In genomic region chr11:10628506-10629236, GRCh38 we compare ENCODE assay signal across 16 cellular contexts.
DNase-seq lines count a peak whose midpoint lies in the region; ATAC-seq and TF ChIP-seq lines count a peak whose summit lies in the region.
"Had no signal": no experiment of that assay in that cellular context is flagged by ENCODE, and none has a peak within 500 bp of the region (broad histone marks: within the 10 kb centered on the region; RNA-seq: fewer than 3 reads in every experiment).

No MANE protein-coding gene starts in this region.

- no peaks in the 10 kb centered on the region for H3K9me3 Mint-ChIP-seq in activated CD4-positive, alpha-beta T cell treated with anti-CD3 and anti-CD28 coated beads, Interleukin-2, amount 10 ng/mL, durations not matched to agents 24 days and 14 days

- no peak overlapping the region for H3K4me2 ChIP-seq in HCT116 (ENCODE audit: low read length)

- H3K27me3 ChIP-seq in HCT116 (ENCODE audit: insufficient read depth, low read length) (no peaks in the 10 kb centered on the region), spleen (replicated peaks in 1 of 7) (no peaks in the 10 kb centered on the region), tibial nerve (no peaks in the 10 kb centered on the region)

- no peaks in the 10 kb centered on the region for H3K9me3 ChIP-seq in HCT116 (ENCODE audit: control insufficient read depth in 1 of 2, insufficient read depth in 1 of 2, low read depth in 1 of 2, low read length in 2 of 2)
- H3K9me3 ChIP-seq in spleen, result no peaks in the 10 kb centered on the region
- H3K9me3 ChIP-seq in tibial nerve, result no peaks in the 10 kb centered on the region
- H3K9me3 ChIP-seq: left ventricle myocardium inferior had no signal

- no peak for ATAC-seq in HCT116

- no peak for TF ChIP-seq RAD21 in HCT116 (IDR thresholded peaks at IDR 0.05; ENCODE audit: low read depth)

- POLR2A ChIA-PET in HCT116 (lab: Charles Lee), result no interaction called here

- no peaks in the 10 kb centered on the region for H4K20me1 ChIP-seq in HCT116 (ENCODE audit: insufficient read depth)

- in situ Hi-C loops in G401 (cut with HindIII; ENCODE audit: low sequenced_read_pairs), result no loop called here

- TF ChIP-seq POLR2A in HCT116 (IDR thresholded peaks at IDR 0.05; ENCODE audit: borderline replicate concordance, extremely low read depth, insufficient read depth, insufficient read length) (no peak), spleen (IDR thresholded peaks at IDR 0.05) (no peak), tibial nerve (IDR thresholded peaks at IDR 0.05) (no peak)

- intact Hi-C loops in activated CD4-positive, alpha-beta T cell treated with anti-CD3 and anti-CD28 coated beads, Interleukin-2, amount 10 ng/mL, durations not matched to agents 24 days and 14 days (cut with micrococcal nuclease), result no loop called here
- intact Hi-C loops in HCT116 (cut with micrococcal nuclease), result no loop called here
- intact Hi-C loops in spleen (cut with DNase I; ENCODE audit: low total_unique reads), result no loop called here

- no peak overlapping the region for H3K9ac ChIP-seq in HCT116 (ENCODE audit: low read length)

- 0 out of 4 replicates have a peak, but pooled peaks cover 0 to 3% of the 10 kb centered on the region in 2 experiments for H3K36me3 ChIP-seq in HCT116 (ENCODE audit: control insufficient read depth in 1 of 2, insufficient read depth in 2 of 2, low read length in 2 of 2)
- peaks cover 0 to 4% (median 0%) of the 10 kb centered on the region in 6 donors for H3K36me3 ChIP-seq in spleen
- H3K36me3 ChIP-seq in tibial nerve, result no peaks in the 10 kb centered on the region
- H3K36me3 ChIP-seq: left ventricle myocardium inferior had no signal

- no peak overlapping the region for H2AFZ ChIP-seq in HCT116 (ENCODE audit: low read depth, low read length, poor library complexity, severe bottlenecking)

- H3K27ac ChIP-seq in HCT116 (ENCODE audit: low read depth, low read length) (peak overlapping the region; percentile 41; the same call in 1 of the 2 replicates), spleen (peak overlapping the region in 5 of 8 donors; percentile 6 to 64 (median 14)), tibial nerve (no peak overlapping the region)
- H3K27ac ChIP-seq: left ventricle myocardium inferior had no signal

- H3K27me3 Mint-ChIP-seq in activated CD4-positive, alpha-beta T cell treated with anti-CD3 and anti-CD28 coated beads, Interleukin-2, amount 10 ng/mL, durations not matched to agents 24 days and 14 days, result no peaks in the 10 kb centered on the region

- no peak overlapping the region for H3K4me3 Mint-ChIP-seq in activated CD4-positive, alpha-beta T cell treated with anti-CD3 and anti-CD28 coated beads, Interleukin-2, amount 10 ng/mL, durations not matched to agents 24 days and 14 days

- no peaks in the 10 kb centered on the region for H3K9me2 ChIP-seq in HCT116 (ENCODE audit: insufficient read depth)

- H3K4me1 ChIP-seq in HCT116 (ENCODE audit: control insufficient read depth in 1 of 2, insufficient read depth in 2 of 2, low read length in 2 of 2), result peaks cover 50 to 83% of the 10 kb centered on the region in 2 experiments
- peaks cover 10 to 45% (median 35%) of the 10 kb centered on the region in 6 donors for H3K4me1 ChIP-seq in spleen
- peaks cover 0 to 11% (median 0%) of the 10 kb centered on the region in 4 donors for H3K4me1 ChIP-seq in tibial nerve
- H3K4me1 ChIP-seq: left ventricle myocardium inferior had no signal

- H3K4me3 ChIP-seq in HCT116 (replicated peaks in 1 of 2; ENCODE audit: low read depth in 1 of 2, low read length in 2 of 2), result no peak overlapping the region
- H3K4me3 ChIP-seq in spleen, result no peak overlapping the region
- H3K4me3 ChIP-seq in tibial nerve, result no peak overlapping the region
- H3K4me3 ChIP-seq: left ventricle myocardium inferior had no signal

- H3K27ac Mint-ChIP-seq in activated CD4-positive, alpha-beta T cell treated with anti-CD3 and anti-CD28 coated beads, Interleukin-2, amount 10 ng/mL, durations not matched to agents 24 days and 14 days, result no peak overlapping the region

- RAD21 ChIA-PET in HCT116 (lab: Charles Lee; ENCODE audit: low non-redundant PET in 1 of 2, low total read pairs in 2 of 2, uncharacterized antibody in 2 of 2, unreplicated experiment in 2 of 2), result no interaction called here

- no TSS peak for BruUV-seq in HCT116 (replicated peaks; lab: Mats Ljungman, UMichigan)

- no peaks in the 10 kb centered on the region for H3K79me2 ChIP-seq in HCT116 (ENCODE audit: insufficient read depth, low read length)

- H3K36me3 Mint-ChIP-seq in activated CD4-positive, alpha-beta T cell treated with anti-CD3 and anti-CD28 coated beads, Interleukin-2, amount 10 ng/mL, durations not matched to agents 24 days and 14 days (ENCODE audit: low read depth), result no peaks in the 10 kb centered on the region

- TF ChIP-seq CTCF in HCT116 (IDR thresholded peaks at IDR 0.05 in 2 of 3, conservative IDR thresholded peaks at IDR 0.05 in 1 of 3; ENCODE audit: borderline replicate concordance in 1 of 3, insufficient read depth in 1 of 3, low read depth in 2 of 3, low read length in 2 of 3), result no peak
- TF ChIP-seq CTCF in spleen (IDR thresholded peaks at IDR 0.05 in 8 of 11, conservative IDR thresholded peaks at IDR 0.05 in 3 of 11), result no peak
- TF ChIP-seq CTCF in tibial nerve (IDR thresholded peaks at IDR 0.05), result no peak

- CTCF ChIA-PET in HCT116 (lab: Charles Lee), result no interaction called here

- 60 to 70% (median 65%) methylated on average over 9 to 10 of the region's 10 CpGs for WGBS in spleen, 5 donors
- WGBS in tibial nerve, 2 donors, result 89 to 90% methylated on average over 10 of the region's 10 CpGs

- peak; percentile 73 for DNase-seq in activated CD4-positive, alpha-beta T cell treated with anti-CD3 and anti-CD28 coated beads, Interleukin-2, amount 10 ng/mL, durations not matched to agents 24 days and 14 days
- no peak for DNase-seq in activated CD4-positive, alpha-beta T cell treated with anti-CD3 and anti-CD28 coated beads for 1 hour
- DNase-seq in HCT116 (ENCODE audit: low read depth, low spot score) (no peak), spleen (peak; percentile 92), tibial nerve (ENCODE audit: low spot score in 2 of 2) (no peak), G401 (ENCODE audit: low spot score) (no peak), KG1 (lab: John Stamatoyannopoulos, UW) (no peak)
- peak; percentile 33 for DNase-seq in activated naive CD4-positive, alpha-beta T cell treated with anti-CD3 and anti-CD28 coated beads, Interleukin-2, amount 50 U/mL, for 16 hours
- DNase-seq: amygdala, foreskin melanocyte, GDM1, Kasumi-1, left ventricle myocardium inferior, NCI-H1694, NCI-H345, SIG-M5 had no signal

- H3K4me1 Mint-ChIP-seq in activated CD4-positive, alpha-beta T cell treated with anti-CD3 and anti-CD28 coated beads, Interleukin-2, amount 10 ng/mL, durations not matched to agents 24 days and 14 days, result peaks cover 8% of the 10 kb centered on the region

- no peak for TF ChIP-seq EP300 in tibial nerve (IDR thresholded peaks at IDR 0.05)

TF ChIP-seq in HCT116, 20 proteins besides CTCF, POLR2A, EP300 and RAD21 (continues in another document):
- TF ChIP-seq ZBTB33 (IDR thresholded peaks at IDR 0.05; ENCODE audit: extremely low read depth, insufficient replicate concordance, low read length) (no peak), POLR2AphosphoS5 (IDR thresholded peaks at IDR 0.05; ENCODE audit: low read depth, low read length) (no peak), JUND (IDR thresholded peaks at IDR 0.05) (no peak), REST (IDR thresholded peaks at IDR 0.05; ENCODE audit: low read depth) (no peak), EZH2phosphoT487 (IDR thresholded peaks at IDR 0.05; ENCODE audit: borderline replicate concordance) (no peak), ZNF274 (IDR thresholded peaks at IDR 0.05; ENCODE audit: low read depth, low read length) (no peak), SP1 (IDR thresholded peaks at IDR 0.05; ENCODE audit: low read depth) (no peak), FOSL1 (IDR thresholded peaks at IDR 0.05; ENCODE audit: low read depth) (no peak), ELF1 (IDR thresholded peaks at IDR 0.05; ENCODE audit: borderline replicate concordance, low read depth) (no peak), CEBPB (IDR thresholded peaks at IDR 0.05; ENCODE audit: low read depth) (no peak)

Comparison
In these comparisons a context has a peak if more than half of its experiments do, and no peak if none do; other contexts are left out.
1. DNase-seq: peak in activated CD4-positive, alpha-beta T cell treated with anti-CD3 and anti-CD28 coated beads, Interleukin-2, amount 10 ng/mL, durations not matched to agents 24 days and 14 days (single experiment), activated naive CD4-positive, alpha-beta T cell treated with anti-CD3 and anti-CD28 coated beads, Interleukin-2, amount 50 U/mL, for 16 hours (single experiment) and spleen (single experiment); none in activated CD4-positive, alpha-beta T cell treated with anti-CD3 and anti-CD28 coated beads for 1 hour (single experiment), HCT116 (single experiment), tibial nerve (0 of 2), G401 (single experiment) and KG1 (single experiment).
2. H3K27ac ChIP-seq: peak in HCT116 (single experiment) and spleen (5 of 8); none in tibial nerve (0 of 4).